Comparison of ENCODE assay signal across 18 cellular contexts in genomic region chr6:63236398-63236817, GRCh38. TPM values are rescaled to one million over a fixed set of nuclear protein-coding genes. Genes with fewer than 3 reads are reported as not detected.
DNase-seq lines count a peak whose midpoint lies in the region; ATAC-seq and TF ChIP-seq lines count a peak whose summit lies in the region.
"Had no signal": no experiment of that assay in that cellular context is flagged by ENCODE, and none has a peak within 500 bp of the region (broad histone marks: within the 10 kb centered on the region; RNA-seq: fewer than 3 reads in every experiment).

No MANE protein-coding gene starts in this region.

- no peak overlapping the region for H3K4me3 ChIP-seq in NB4 (ENCODE audit: low read depth, low read length)
- H3K4me3 ChIP-seq in iPS-18a (ENCODE audit: low read length): peak overlapping the region; percentile 12
- H3K4me3 ChIP-seq: body of pancreas, HAP-1, neural progenitor cell, suprapubic skin had no signal

- no peaks in the 10 kb centered on the region for H3K9me3 ChIP-seq in iPS-18a (ENCODE audit: control insufficient read depth, low read depth, low read length)
- H3K9me3 ChIP-seq: body of pancreas, HAP-1, suprapubic skin had no signal

- no peak overlapping the region for H3K9ac ChIP-seq in iPS-18a (ENCODE audit: low read length)
- H3K9ac ChIP-seq: neural progenitor cell had no signal

- H3K36me3 Mint-ChIP-seq in activated naive CD8-positive, alpha-beta T cell treated with anti-CD3 and anti-CD28 coated beads, Interleukin-2, amount 50 U/mL, for 24 hours (ENCODE audit: low read depth): no peaks in the 10 kb centered on the region
- H3K36me3 Mint-ChIP-seq in chondrocyte (ENCODE audit: low read depth): peaks cover 2% of the 10 kb centered on the region
- H3K36me3 Mint-ChIP-seq: neural progenitor cell had no signal

- ATAC-seq in GM18907 (IDR thresholded peaks at IDR 0.05; ENCODE audit: unreplicated experiment): peak; percentile 76
- ATAC-seq in HG02938 (IDR thresholded peaks at IDR 0.05; ENCODE audit: unreplicated experiment): peak; percentile 62
- no peak for ATAC-seq in activated naive CD8-positive, alpha-beta T cell treated with anti-CD3 and anti-CD28 coated beads, Interleukin-2, amount 50 U/mL, for 24 hours
- no peak for ATAC-seq in Right ventricle myocardium superior (ENCODE audit: poor library complexity)
- ATAC-seq: body of pancreas had no signal

- no peaks in the 10 kb centered on the region for H3K4me1 Mint-ChIP-seq in activated naive CD8-positive, alpha-beta T cell treated with anti-CD3 and anti-CD28 coated beads, Interleukin-2, amount 50 U/mL, for 24 hours
- H3K4me1 Mint-ChIP-seq in chondrocyte (ENCODE audit: low read depth): no peaks in the 10 kb centered on the region
- H3K4me1 Mint-ChIP-seq: neural progenitor cell had no signal

- no peaks in the 10 kb centered on the region for H3K27me3 Mint-ChIP-seq in activated naive CD8-positive, alpha-beta T cell treated with anti-CD3 and anti-CD28 coated beads, Interleukin-2, amount 50 U/mL, for 24 hours
- H3K27me3 Mint-ChIP-seq in chondrocyte (ENCODE audit: low read depth): peaks cover 4% of the 10 kb centered on the region

- no peak overlapping the region for H3K27ac Mint-ChIP-seq in activated naive CD8-positive, alpha-beta T cell treated with anti-CD3 and anti-CD28 coated beads, Interleukin-2, amount 50 U/mL, for 24 hours
- no peak overlapping the region for H3K27ac Mint-ChIP-seq in chondrocyte (ENCODE audit: unreplicated experiment)
- H3K27ac Mint-ChIP-seq: neural progenitor cell had no signal

- H3K27ac ChIP-seq in iPS-18a (ENCODE audit: low read length): no peak overlapping the region
- H3K27ac ChIP-seq: body of pancreas, neural progenitor cell, suprapubic skin had no signal

- TF ChIP-seq CTCF in NB4 (IDR thresholded peaks at IDR 0.05; ENCODE audit: low read depth, low read length) (no peak), chondrocyte (IDR thresholded peaks at IDR 0.05) (no peak)

- no peak for TF ChIP-seq POLR2A in NB4 (IDR thresholded peaks at IDR 0.05; ENCODE audit: extremely low read depth, insufficient read length)

- DNase-seq in NB4 (ENCODE audit: low read depth): peak; percentile 14
- no peak for DNase-seq in activated naive CD8-positive, alpha-beta T cell treated with anti-CD3 and anti-CD28 coated beads, Interleukin-2, amount 50 U/mL, for 24 hours
- DNase-seq in Right ventricle myocardium superior: no peak
- DNase-seq in chondrocyte (ENCODE audit: low spot score): no peak
- DNase-seq in posterior cingulate gyrus: no peak
- DNase-seq: activated naive CD4-positive, alpha-beta T cell; body of pancreas; Calu3; GDM1; NCI-H1930; NCI-H524 treated with DMSO at 0.1 percent for 48 hours had no signal

- peaks cover 13% of the 10 kb centered on the region for H3K4me1 ChIP-seq in iPS-18a (ENCODE audit: control insufficient read depth, low read depth, low read length)
- H3K4me1 ChIP-seq: body of pancreas, HAP-1, suprapubic skin had no signal

- intact Hi-C loops in Right ventricle myocardium superior (cut with DNase I) (no loop called here), posterior cingulate gyrus (cut with DNase I) (no loop called here)

- H3K27me3 ChIP-seq in iPS-18a (ENCODE audit: control insufficient read depth, insufficient read depth, low read length): no peaks in the 10 kb centered on the region
- H3K27me3 ChIP-seq: body of pancreas, neural progenitor cell, suprapubic skin had no signal

- H3K9me3 Mint-ChIP-seq in activated naive CD8-positive, alpha-beta T cell treated with anti-CD3 and anti-CD28 coated beads, Interleukin-2, amount 50 U/mL, for 24 hours: peaks cover 16% of the 10 kb centered on the region
- peaks cover 12% of the 10 kb centered on the region for H3K9me3 Mint-ChIP-seq in chondrocyte (ENCODE audit: low read depth)

- H3K36me3 ChIP-seq in iPS-18a (ENCODE audit: control insufficient read depth, low read depth, low read length): no peaks in the 10 kb centered on the region
- H3K36me3 ChIP-seq: HAP-1, neural progenitor cell, suprapubic skin had no signal

- no peak overlapping the region for H3K4me3 Mint-ChIP-seq in activated naive CD8-positive, alpha-beta T cell treated with anti-CD3 and anti-CD28 coated beads, Interleukin-2, amount 50 U/mL, for 24 hours
- no peak overlapping the region for H3K4me3 Mint-ChIP-seq in chondrocyte (ENCODE audit: unreplicated experiment)
- H3K4me3 Mint-ChIP-seq: neural progenitor cell had no signal

RNA-seq across cellular contexts. Expression of gene FKBP1C, which starts 25.1 kb away (rescaled TPM):
- 0.40 TPM for total RNA-seq in Right ventricle myocardium superior
- 0.44 to 0.82 TPM (median 0.75 TPM) in 3 replicates for total RNA-seq in chondrocyte
- total RNA-seq: body of pancreas, mesenteric fat pad had no signal

Comparison
In these comparisons a context has a peak if more than half of its experiments do, and no peak if none do; other contexts are left out.
1. ATAC-seq: peak in GM18907 (single experiment) and HG02938 (single experiment); none in activated naive CD8-positive, alpha-beta T cell treated with anti-CD3 and anti-CD28 coated beads, Interleukin-2, amount 50 U/mL, for 24 hours (single experiment) and Right ventricle myocardium superior (single experiment).